ENCODE assay signal across 19 cellular contexts in the genomic region with DNA sequence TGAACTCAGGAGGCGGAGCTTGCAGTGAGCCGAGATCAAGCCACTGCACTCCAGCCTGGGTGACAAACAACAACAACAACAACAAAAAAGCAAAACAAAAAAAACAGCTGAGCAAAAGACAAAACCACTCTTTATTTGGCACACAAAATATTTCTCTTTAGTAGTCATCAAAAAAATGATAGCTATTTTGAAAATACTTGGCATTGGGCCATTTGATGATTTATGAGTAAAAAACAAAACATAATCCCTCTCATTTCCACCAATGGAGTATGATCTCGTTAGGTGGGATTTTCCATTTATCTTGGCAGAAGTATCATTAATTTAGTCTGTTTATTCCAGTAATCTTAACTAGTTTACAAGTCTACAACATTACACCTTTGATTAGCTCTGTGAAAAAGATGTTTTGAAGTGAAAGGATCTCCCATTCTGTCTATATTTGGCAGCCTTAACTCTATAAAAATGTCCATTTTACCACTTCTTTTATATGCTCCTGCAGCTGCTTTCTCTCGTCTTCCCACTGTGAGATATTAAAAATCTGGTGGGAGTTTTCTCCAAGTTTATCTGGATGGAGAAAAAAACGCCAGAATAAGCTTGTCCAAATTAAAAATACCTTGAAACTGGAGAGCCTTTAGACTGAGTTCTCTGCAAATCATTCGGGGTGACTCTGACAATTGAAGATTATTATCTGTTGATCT. TPM values are rescaled to one million over a fixed set of nuclear protein-coding genes. Genes with fewer than 3 reads are reported as not detected.
"Had no signal": no experiment of that assay in that cellular context is flagged by ENCODE, and none has a peak within 500 bp of the region (broad histone marks: within the 10 kb centered on the region; RNA-seq: fewer than 3 reads in every experiment).

No MANE protein-coding gene starts in this region.

- H3K4me1 ChIP-seq: ascending aorta, colonic mucosa, left lung, neural progenitor cell, pancreas, testis had no signal

- H3K4me3 ChIP-seq: ascending aorta, cardiac muscle cell, colonic mucosa, left lung, neural progenitor cell, pancreas, testis had no signal

- H3K9me3 ChIP-seq: colonic mucosa, left lung, pancreas, testis had no signal

- H3K27ac ChIP-seq: ascending aorta, cardiac muscle cell, colonic mucosa, left lung, neural progenitor cell, pancreas, testis had no signal

- H3K36me3 ChIP-seq: ascending aorta, cardiac muscle cell, colonic mucosa, left lung, neural progenitor cell, pancreas had no signal

- H3K27me3 ChIP-seq: ascending aorta, cardiac muscle cell, colonic mucosa, left lung, neural progenitor cell, pancreas, testis had no signal

- FAIRE-seq: islet of Langerhans, pancreas had no signal

- DNase-seq: activated CD4-positive, alpha-beta memory T cell treated with anti-CD3 and anti-CD28 coated beads for 36 hours; activated gamma-delta T cell treated with Interleukin-2 at 50 U/mL for 16 hours; activated naive CD8-positive, alpha-beta T cell treated with anti-CD3 and anti-CD28 coated beads for 36 hours; activated T-cell treated with anti-CD3 and anti-CD28 coated beads, Interleukin-2, amount 50 U/mL, for 48 hours; colonic mucosa; effector CD8-positive, alpha-beta T cell; erythroblast; mesenchymal stem cell; pancreas; stimulated activated CD4-positive, alpha-beta T cell treated with anti-CD3 and anti-CD28 coated beads, Interleukin-15, amount 100 ng/mL, for 24 hours; stimulated activated CD4-positive, alpha-beta T cell treated with anti-CD3 and anti-CD28 coated beads, Interleukin-4, amount 100 ng/mL, for 24 hours; stimulated activated naive CD8-positive, alpha-beta T cell treated with anti-CD3 and anti-CD28 coated beads, Interleukin-15, amount 100 ng/mL, for 72 hours; testis had no signal

- ATAC-seq: left lung; pancreas; stimulated activated naive CD8-positive, alpha-beta T cell treated with anti-CD3 and anti-CD28 coated beads, Interleukin-15, amount 100 ng/mL, for 72 hours had no signal

RNA-seq across cellular contexts. Expression of gene AGMO, which starts 58.8 kb away (rescaled TPM):
- total RNA-seq: activated CD4-positive, alpha-beta memory T cell treated with anti-CD3 and anti-CD28 coated beads for 36 hours; activated naive CD8-positive, alpha-beta T cell treated with anti-CD3 and anti-CD28 coated beads for 36 hours; ascending aorta; cardiac muscle cell; fibroblast of villous mesenchyme had no signal
